Comparison of ENCODE assay signal across 1 cellular context in genomic region chr11:65497141-65498041, GRCh38.
TF ChIP-seq lines count a peak whose summit lies in the region.

No MANE protein-coding gene starts in this region.

TF ChIP-seq in HepG2, 621 proteins besides CTCF, POLR2A, EP300 and RAD21 (continued from another document):
- TF ChIP-seq ZNF512B (CRISPR knock-in tag; IDR thresholded peaks at IDR 0.05; ENCODE audit: borderline replicate concordance): no peak
- no peak for TF ChIP-seq GZF1 (CRISPR knock-in tag; IDR thresholded peaks at IDR 0.05)
- no peak for TF ChIP-seq ZNF383 (CRISPR knock-in tag; IDR thresholded peaks at IDR 0.05; ENCODE audit: borderline replicate concordance)
- peak; percentile 18 for TF ChIP-seq ASH2L (IDR thresholded peaks at IDR 0.05; ENCODE audit: insufficient read length, low read depth, low read length)
- no peak for TF ChIP-seq HNRNPH1 (optimal IDR thresholded peaks at IDR 0.05; ENCODE audit: low read depth, low read length)
- TF ChIP-seq, protein P1, sequence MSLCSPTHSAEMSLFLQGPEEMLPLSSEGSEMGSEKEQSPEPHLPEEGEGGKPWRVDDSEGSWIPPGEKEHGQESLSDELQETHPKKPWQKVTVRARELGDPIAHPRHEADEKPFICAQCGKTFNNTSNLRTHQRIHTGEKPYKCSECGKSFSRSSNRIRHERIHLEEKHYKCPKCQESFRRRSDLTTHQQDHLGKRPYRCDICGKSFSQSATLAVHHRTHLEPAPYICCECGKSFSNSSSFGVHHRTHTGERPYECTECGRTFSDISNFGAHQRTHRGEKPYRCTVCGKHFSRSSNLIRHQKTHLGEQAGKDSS (CRISPR knock-in tag; IDR thresholded peaks at IDR 0.05; ENCODE audit: borderline replicate concordance, low read depth): peak; percentile 66; the same call in 1 of the 2 replicates
- TF ChIP-seq ZNF124 (CRISPR knock-in tag; IDR thresholded peaks at IDR 0.05): peak; percentile 74; the same call in 1 of the 2 replicates
- TF ChIP-seq ZNF274 (CRISPR knock-in tag; IDR thresholded peaks at IDR 0.05): peak; percentile 31; the same call in 1 of the 2 replicates
- TF ChIP-seq HNRNPK (IDR thresholded peaks at IDR 0.05; ENCODE audit: low read depth, low read length, poor library complexity, severe bottlenecking): peak; percentile 91
- TF ChIP-seq NFKBIZ (CRISPR knock-in tag; IDR thresholded peaks at IDR 0.05): 0 out of 2 replicates have a peak, but pooled peaks have one; percentile 62
- no peak for TF ChIP-seq TEF (CRISPR knock-in tag; IDR thresholded peaks at IDR 0.05)
- TF ChIP-seq NFE2L2 (IDR thresholded peaks at IDR 0.05; ENCODE audit: low read length): no peak
- TF ChIP-seq SMARCC2 (IDR thresholded peaks at IDR 0.05): no peak
- TF ChIP-seq TBX3 (IDR thresholded peaks at IDR 0.05; ENCODE audit: borderline replicate concordance): peak; percentile 45; the same call in 1 of the 2 replicates
- no peak for TF ChIP-seq MAFF (IDR thresholded peaks at IDR 0.05; ENCODE audit: low read depth, low read length)
- peak; percentile 37; the same call in 1 of the 2 replicates for TF ChIP-seq ZKSCAN8 (CRISPR knock-in tag; IDR thresholded peaks at IDR 0.05; ENCODE audit: borderline replicate concordance)
- TF ChIP-seq ZNF672 (CRISPR knock-in tag; IDR thresholded peaks at IDR 0.05): no peak
- no peak for TF ChIP-seq HMGA1 (CRISPR knock-in tag; conservative IDR thresholded peaks at IDR 0.05)
- no peak for TF ChIP-seq ZNF800 (CRISPR knock-in tag; IDR thresholded peaks at IDR 0.05)
- TF ChIP-seq SIX1 (CRISPR knock-in tag; IDR thresholded peaks at IDR 0.05; ENCODE audit: borderline replicate concordance): peak; percentile 53
- TF ChIP-seq ZNF710 (CRISPR knock-in tag; IDR thresholded peaks at IDR 0.05; ENCODE audit: borderline replicate concordance): 0 out of 2 replicates have a peak, but pooled peaks have one; percentile 60
- TF ChIP-seq ZBTB8A (CRISPR knock-in tag; IDR thresholded peaks at IDR 0.05; ENCODE audit: borderline replicate concordance, low read depth): peak; percentile 71; the same call in 1 of the 2 replicates
- TF ChIP-seq PHF5A (CRISPR knock-in tag; IDR thresholded peaks at IDR 0.05; ENCODE audit: low read depth, unreplicated experiment): no peak
- TF ChIP-seq ZNF619 (CRISPR knock-in tag; IDR thresholded peaks at IDR 0.05): no peak
- no peak for TF ChIP-seq SCMH1 (CRISPR knock-in tag; IDR thresholded peaks at IDR 0.05; ENCODE audit: borderline replicate concordance)
- TF ChIP-seq REPIN1 (CRISPR knock-in tag; IDR thresholded peaks at IDR 0.05; ENCODE audit: borderline replicate concordance, low read depth): peak; percentile 80; the same call in 1 of the 2 replicates
- peak; percentile 58; the same call in 1 of the 2 replicates for TF ChIP-seq ARID2 (CRISPR knock-in tag; IDR thresholded peaks at IDR 0.05; ENCODE audit: borderline replicate concordance)
- TF ChIP-seq PAXIP1 (CRISPR knock-in tag; conservative IDR thresholded peaks at IDR 0.05): peak; percentile 75
- TF ChIP-seq, protein P2, sequence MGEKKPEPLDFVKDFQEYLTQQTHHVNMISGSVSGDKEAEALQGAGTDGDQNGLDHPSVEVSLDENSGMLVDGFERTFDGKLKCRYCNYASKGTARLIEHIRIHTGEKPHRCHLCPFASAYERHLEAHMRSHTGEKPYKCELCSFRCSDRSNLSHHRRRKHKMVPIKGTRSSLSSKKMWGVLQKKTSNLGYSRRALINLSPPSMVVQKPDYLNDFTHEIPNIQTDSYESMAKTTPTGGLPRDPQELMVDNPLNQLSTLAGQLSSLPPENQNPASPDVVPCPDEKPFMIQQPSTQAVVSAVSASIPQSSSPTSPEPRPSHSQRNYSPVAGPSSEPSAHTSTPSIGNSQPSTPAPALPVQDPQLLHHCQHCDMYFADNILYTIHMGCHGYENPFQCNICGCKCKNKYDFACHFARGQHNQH (CRISPR knock-in tag; IDR thresholded peaks at IDR 0.05): peak; percentile 83; the same call in 1 of the 2 replicates
- peak; percentile 71; the same call in 1 of the 2 replicates for TF ChIP-seq HNRNPL (IDR thresholded peaks at IDR 0.05; ENCODE audit: low read depth, low read length)
- TF ChIP-seq, protein P3, sequence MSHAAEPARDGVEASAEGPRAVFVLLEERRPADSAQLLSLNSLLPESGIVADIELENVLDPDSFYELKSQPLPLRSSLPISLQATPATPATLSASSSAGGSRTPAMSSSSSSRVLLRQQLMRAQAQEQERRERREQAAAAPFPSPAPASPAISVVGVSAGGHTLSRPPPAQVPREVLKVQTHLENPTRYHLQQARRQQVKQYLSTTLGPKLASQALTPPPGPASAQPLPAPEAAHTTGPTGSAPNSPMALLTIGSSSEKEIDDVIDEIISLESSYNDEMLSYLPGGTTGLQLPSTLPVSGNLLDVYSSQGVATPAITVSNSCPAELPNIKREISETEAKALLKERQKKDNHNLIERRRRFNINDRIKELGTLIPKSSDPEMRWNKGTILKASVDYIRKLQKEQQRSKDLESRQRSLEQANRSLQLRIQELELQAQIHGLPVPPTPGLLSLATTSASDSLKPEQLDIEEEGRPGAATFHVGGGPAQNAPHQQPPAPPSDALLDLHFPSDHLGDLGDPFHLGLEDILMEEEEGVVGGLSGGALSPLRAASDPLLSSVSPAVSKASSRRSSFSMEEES (CRISPR knock-in tag; IDR thresholded peaks at IDR 0.05): peak; percentile 90
- peak; percentile 73; the same call in 1 of the 2 replicates for TF ChIP-seq MXD4 (CRISPR knock-in tag; IDR thresholded peaks at IDR 0.05)
- TF ChIP-seq BRF2 (CRISPR knock-in tag; IDR thresholded peaks at IDR 0.05): peak; percentile 31; the same call in 1 of the 2 replicates
- TF ChIP-seq U2AF1 (optimal IDR thresholded peaks at IDR 0.05; ENCODE audit: low read depth, low read length): no peak
- TF ChIP-seq FOXA1 (IDR thresholded peaks at IDR 0.05): no peak
- TF ChIP-seq FOXA1 (CRISPR knock-in tag; IDR thresholded peaks at IDR 0.05): peak; percentile 44; the same call in 1 of the 2 replicates
- TF ChIP-seq PHF21A (CRISPR knock-in tag; IDR thresholded peaks at IDR 0.05): peak; percentile 96
- TF ChIP-seq ELF3 (CRISPR knock-in tag; IDR thresholded peaks at IDR 0.05): peak; percentile 56; the same call in 1 of the 2 replicates
- TF ChIP-seq MIXL1 (CRISPR knock-in tag; IDR thresholded peaks at IDR 0.05): no peak
- TF ChIP-seq SMAD3 (CRISPR knock-in tag; IDR thresholded peaks at IDR 0.05): 0 out of 2 replicates have a peak, but pooled peaks have one; percentile 20
- 0 out of 2 replicates have a peak, but pooled peaks have one; percentile 31 for TF ChIP-seq ZNF337 (CRISPR knock-in tag; IDR thresholded peaks at IDR 0.05; ENCODE audit: borderline replicate concordance, low read depth)
- TF ChIP-seq ZNF562 (CRISPR knock-in tag; IDR thresholded peaks at IDR 0.05; ENCODE audit: borderline replicate concordance): no peak
- TF ChIP-seq MAZ (IDR thresholded peaks at IDR 0.05; ENCODE audit: borderline replicate concordance, low read depth, low read length): peak; percentile 96; the same call in 1 of the 2 replicates
- TF ChIP-seq MAZ (CRISPR knock-in tag; IDR thresholded peaks at IDR 0.05; ENCODE audit: low read depth): peak; percentile 84
- TF ChIP-seq SATB2 (CRISPR knock-in tag; IDR thresholded peaks at IDR 0.05): no peak
- TF ChIP-seq NFE2 (CRISPR knock-in tag; IDR thresholded peaks at IDR 0.05): no peak
- no peak for TF ChIP-seq MBNL3 (CRISPR knock-in tag; conservative IDR thresholded peaks at IDR 0.05)
- TF ChIP-seq ZNF530 (CRISPR knock-in tag; IDR thresholded peaks at IDR 0.05; ENCODE audit: low read depth): no peak
